11 cellular contexts compared by ENCODE assay signal in the genomic region with DNA sequence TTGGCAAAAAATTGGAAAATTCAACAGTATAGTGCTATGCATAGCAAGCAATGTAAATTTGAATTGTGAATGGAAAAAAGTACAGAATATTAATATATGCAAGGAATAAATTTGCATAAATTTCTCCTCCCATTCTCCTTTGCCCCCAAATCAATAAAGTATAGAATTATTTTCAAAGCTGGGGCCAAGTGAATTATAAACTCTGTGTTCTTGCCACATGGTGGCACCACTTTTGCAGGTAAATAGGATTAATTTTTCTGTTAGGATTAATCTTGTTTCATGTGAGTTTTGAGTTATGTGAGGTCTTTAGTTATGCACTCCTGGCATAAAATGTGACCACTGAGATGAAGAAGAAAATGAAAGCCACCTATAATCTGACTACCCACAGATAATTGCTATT. TPM values are rescaled to one million over a fixed set of nuclear protein-coding genes. Genes with fewer than 3 reads are reported as not detected.
A peak's percentile ranks its signal among the peaks of the same experiment; 100 is the strongest.
DNase-seq lines count a peak whose midpoint lies in the region; ATAC-seq, FAIRE-seq and TF ChIP-seq lines count a peak whose summit lies in the region.
"Had no signal": no experiment of that assay in that cellular context is flagged by ENCODE, and none has a peak within 500 bp of the region (broad histone marks: within the 10 kb centered on the region; RNA-seq: fewer than 3 reads in every experiment).

No MANE protein-coding gene starts in this region.

- FAIRE-seq in A204.1 (lab: Jason Lieb, UNC) (peak; percentile 77), HTR-8/SVneo (lab: Jason Lieb, UNC) (no peak)

- H3K36me3 ChIP-seq in OCI-LY7 (ENCODE audit: insufficient read depth, low read length) (peaks cover 63% of the 10 kb centered on the region), fibroblast of lung (ENCODE audit: control insufficient read depth, insufficient read depth, low read length) (peaks cover 3% of the 10 kb centered on the region)

- H3K9me2 ChIP-seq in OCI-LY7 (ENCODE audit: insufficient read depth, low read length): no peaks in the 10 kb centered on the region

- peak; percentile 5 for DNase-seq in GF-D8 (lab: John Stamatoyannopoulos, UW)
- peak; percentile 63 for DNase-seq in OCI-LY7 (ENCODE audit: low spot score)
- DNase-seq in fibroblast of lung (ENCODE audit: low read depth in 2 of 2): peak; percentile 13 to 45
- DNase-seq in HTR-8/SVneo (ENCODE audit: insufficient read length, low spot score): no peak
- DNase-seq: GDM1, NCI-H82, upper lobe of left lung had no signal

- no peak overlapping the region for H3K9ac ChIP-seq in fibroblast of lung (ENCODE audit: insufficient read depth, low read length)

- H3K4me3 ChIP-seq in OCI-LY7 (ENCODE audit: low read depth, low read length, poor library complexity, severe bottlenecking) (no peak overlapping the region), fibroblast of lung (replicated peaks in 1 of 4; ENCODE audit: control extremely low read depth in 1 of 4, insufficient read depth in 1 of 4, low read depth in 3 of 4, low read length in 4 of 4) (no peak overlapping the region)
- H3K4me3 ChIP-seq: upper lobe of left lung had no signal

- H4K20me1 ChIP-seq in OCI-LY7 (ENCODE audit: insufficient read depth, low read length): no peaks in the 10 kb centered on the region
- H4K20me1 ChIP-seq in fibroblast of lung (ENCODE audit: control insufficient read depth, extremely low read depth, insufficient read depth, low read length): no peaks in the 10 kb centered on the region

- no peak for ATAC-seq in HG03045 (IDR thresholded peaks at IDR 0.05; ENCODE audit: unreplicated experiment)
- ATAC-seq in HG02885 (IDR thresholded peaks at IDR 0.05; ENCODE audit: poor library complexity, unreplicated experiment): no peak
- no peak for ATAC-seq in HG02763 (IDR thresholded peaks at IDR 0.05; ENCODE audit: unreplicated experiment)

- no peaks in the 10 kb centered on the region for H3K9me3 ChIP-seq in OCI-LY7 (ENCODE audit: low read length)
- no peaks in the 10 kb centered on the region for H3K9me3 ChIP-seq in fibroblast of lung (ENCODE audit: control insufficient read depth, insufficient read depth, low read depth, low read length)
- H3K9me3 ChIP-seq: upper lobe of left lung had no signal

- CTCF ChIA-PET in OCI-LY7 (lab: Charles Lee; ENCODE audit: unreplicated experiment): no interaction called here

- no peaks in the 10 kb centered on the region for H3K79me2 ChIP-seq in OCI-LY7 (ENCODE audit: insufficient read depth, low read depth, low read length)
- no peaks in the 10 kb centered on the region for H3K79me2 ChIP-seq in fibroblast of lung (ENCODE audit: control insufficient read depth, insufficient read depth, low read length)

- TF ChIP-seq CTCF in OCI-LY7 (conservative IDR thresholded peaks at IDR 0.05; ENCODE audit: low read length): peak; percentile 82
- TF ChIP-seq CTCF in fibroblast of lung (conservative IDR thresholded peaks at IDR 0.05 in 1 of 2, IDR thresholded peaks at IDR 0.05 in 1 of 2; ENCODE audit: low read depth in 1 of 2, low read length in 2 of 2): peak in 1 of 2 donors; percentile 35

- TSS peak; percentile 34 for BruUV-seq in OCI-LY7 (replicated peaks; lab: Mats Ljungman, UMichigan)

- H3K27ac ChIP-seq in OCI-LY7 (ENCODE audit: low read depth, low read length, poor library complexity, severe bottlenecking) (no peak overlapping the region), fibroblast of lung (ENCODE audit: insufficient read depth, low read length) (no peak overlapping the region)
- H3K27ac ChIP-seq: upper lobe of left lung had no signal

- POLR2A ChIA-PET in OCI-LY7 (lab: Charles Lee): interaction anchor here (0.8 to 1.1 kb wide), 2 partner anchors 10 to 87 kb away, joined by 3 read pairs; no protein-coding TSS in a partner anchor

- no peaks in the 10 kb centered on the region for H3K27me3 ChIP-seq in fibroblast of lung (ENCODE audit: control insufficient read depth, insufficient read depth, low read length)
- H3K27me3 ChIP-seq: upper lobe of left lung had no signal

- no peak overlapping the region for H3K4me2 ChIP-seq in OCI-LY7 (ENCODE audit: low read length)
- no peak overlapping the region for H3K4me2 ChIP-seq in fibroblast of lung (ENCODE audit: extremely low read depth, insufficient read depth, low read length)

- no peaks in the 10 kb centered on the region for H3K4me1 ChIP-seq in OCI-LY7 (ENCODE audit: insufficient read depth, low read length, poor library complexity, severe bottlenecking)
- no peaks in the 10 kb centered on the region for H3K4me1 ChIP-seq in fibroblast of lung (ENCODE audit: control insufficient read depth, extremely low read depth, insufficient read depth, low read length)
- H3K4me1 ChIP-seq: upper lobe of left lung had no signal

- intact Hi-C loops in OCI-LY7 (cut with micrococcal nuclease; ENCODE audit: unreplicated experiment): loop anchor here (2.0 to 5.0 kb wide), 2 partner anchors 207 to 228 kb away; no protein-coding TSS in a partner anchor

- H2AFZ ChIP-seq in OCI-LY7 (ENCODE audit: low read length): no peak overlapping the region
- no peak overlapping the region for H2AFZ ChIP-seq in fibroblast of lung (ENCODE audit: low read length)

RNA-seq across cellular contexts. Expression of a gene that starts 19.9 kb away (rescaled TPM):
- 38.9 and 44.2 TPM in 2 replicates for total RNA-seq in OCI-LY7 (2014; rRNA removed; shearing (Covaris generic))
- total RNA-seq in OCI-LY7 (2022): 35.5 and 38.5 TPM in 2 replicates
- total RNA-seq in fibroblast of lung: 106 and 128 TPM in 2 replicates
- polyA plus RNA-seq in fibroblast of lung: 82.3 and 92.9 TPM in 2 replicates
- 64.2 and 68.0 TPM in 2 replicates for polyA plus RNA-seq in fibroblast of lung (2012)
- polyA minus RNA-seq in fibroblast of lung (ENCODE audit: low replicate concordance): 8.1 and 14.3 TPM in 2 replicates

RNA-seq across cellular contexts. Expression of a gene that starts 44.3 kb away (rescaled TPM):
- 48.3 and 48.9 TPM in 2 replicates for total RNA-seq in OCI-LY7 (2014; rRNA removed; shearing (Covaris generic))
- total RNA-seq in OCI-LY7 (2022) (47.6 and 59.1 TPM in 2 replicates), fibroblast of lung (10.0 and 15.2 TPM in 2 replicates)
- polyA plus RNA-seq in fibroblast of lung: 13.3 and 16.9 TPM in 2 replicates
- polyA plus RNA-seq in fibroblast of lung (2012): 6.7 and 8.0 TPM in 2 replicates
- 1.3 and 15.3 TPM in 2 replicates for polyA minus RNA-seq in fibroblast of lung (ENCODE audit: low replicate concordance)

RNA-seq across cellular contexts. Expression of a gene that starts 59.6 kb away (rescaled TPM):
- not detected in 2 replicates for total RNA-seq in OCI-LY7 (2014; rRNA removed; shearing (Covaris generic))
- not detected in 2 replicates for total RNA-seq in OCI-LY7 (2022)
- total RNA-seq in fibroblast of lung: under 0.01 and 0.33 TPM in 2 replicates
- 0.29 and 0.79 TPM in 2 replicates for polyA plus RNA-seq in fibroblast of lung
- 0.21 and 0.54 TPM in 2 replicates for polyA plus RNA-seq in fibroblast of lung (2012)
- polyA minus RNA-seq in fibroblast of lung (ENCODE audit: low replicate concordance): not detected in 2 replicates
